ENCODE assay signal across 8 cellular contexts in genomic region chr13:75715598-75716523, GRCh38.
A peak's percentile ranks its signal among the peaks of the same experiment; 100 is the strongest.
DNase-seq lines count a peak whose midpoint lies in the region; ATAC-seq and TF ChIP-seq lines count a peak whose summit lies in the region.

No MANE protein-coding gene starts in this region.

- intact Hi-C loops in activated CD8-positive, alpha-beta T cell treated with anti-CD3 and anti-CD28 coated beads for 36 hours (cut with micrococcal nuclease): no loop called here
- intact Hi-C loops in Right ventricle myocardium inferior (cut with DNase I): no loop called here

- no peak for TF ChIP-seq CTCF in activated CD8-positive, alpha-beta T cell treated with anti-CD3 and anti-CD28 coated beads for 36 hours (IDR thresholded peaks at IDR 0.05)

- peak; percentile 47 for DNase-seq in activated CD8-positive, alpha-beta T cell treated with anti-CD3 and anti-CD28 coated beads for 36 hours
- DNase-seq in activated CD8-positive, alpha-beta T cell treated with anti-CD3 and anti-CD28 coated beads, Interleukin-2, amount 10 ng/mL, durations not matched to agents 7 days and 5 days: no peak
- DNase-seq in SW480 (ENCODE audit: low spot score) (peak; percentile 18), Right ventricle myocardium inferior (ENCODE audit: missing footprints) (no peak), NCI-H2081 (lab: John Stamatoyannopoulos, UW) (no peak)
- no peak for DNase-seq in stimulated activated effector memory CD8-positive, alpha-beta T cell treated with anti-CD3 and anti-CD28 coated beads, Interleukin-12 subunit alpha, Interleukin-12 subunit beta, amount 100 ng/mL, for 72 hours (ENCODE audit: low spot score in 2 of 2)
- DNase-seq in activated T-cell treated with anti-CD3 and anti-CD28 coated beads, Interleukin-2, amount 50 U/mL, for 1 hour: no peak

- H3K9me3 Mint-ChIP-seq in activated CD8-positive, alpha-beta T cell treated with anti-CD3 and anti-CD28 coated beads for 36 hours: no peaks in the 10 kb centered on the region
- H3K9me3 Mint-ChIP-seq in activated CD8-positive, alpha-beta T cell treated with anti-CD3 and anti-CD28 coated beads, Interleukin-2, amount 10 ng/mL, durations not matched to agents 7 days and 5 days (ENCODE audit: insufficient read depth): peaks cover 6% of the 10 kb centered on the region
- no peaks in the 10 kb centered on the region for H3K9me3 Mint-ChIP-seq in stimulated activated effector memory CD8-positive, alpha-beta T cell treated with anti-CD3 and anti-CD28 coated beads, Interleukin-12 subunit alpha, Interleukin-12 subunit beta, amount 100 ng/mL, for 72 hours

- ATAC-seq in activated CD8-positive, alpha-beta T cell treated with anti-CD3 and anti-CD28 coated beads for 36 hours: peak; percentile 91
- no peak for ATAC-seq in activated CD8-positive, alpha-beta T cell treated with anti-CD3 and anti-CD28 coated beads, Interleukin-2, amount 10 ng/mL, durations not matched to agents 7 days and 5 days
- peak; percentile 98 for ATAC-seq in HG02981 (IDR thresholded peaks at IDR 0.05; ENCODE audit: unreplicated experiment)
- ATAC-seq in stimulated activated effector memory CD8-positive, alpha-beta T cell treated with anti-CD3 and anti-CD28 coated beads, Interleukin-12 subunit alpha, Interleukin-12 subunit beta, amount 100 ng/mL, for 72 hours: peak; percentile 90
- ATAC-seq in Right ventricle myocardium inferior: no peak

- no peaks in the 10 kb centered on the region for H3K27me3 Mint-ChIP-seq in activated CD8-positive, alpha-beta T cell treated with anti-CD3 and anti-CD28 coated beads for 36 hours
- no peaks in the 10 kb centered on the region for H3K27me3 Mint-ChIP-seq in activated CD8-positive, alpha-beta T cell treated with anti-CD3 and anti-CD28 coated beads, Interleukin-2, amount 10 ng/mL, durations not matched to agents 7 days and 5 days (ENCODE audit: low read depth)

- no peak overlapping the region for H3K27ac Mint-ChIP-seq in activated CD8-positive, alpha-beta T cell treated with anti-CD3 and anti-CD28 coated beads for 36 hours
- no peak overlapping the region for H3K27ac Mint-ChIP-seq in activated CD8-positive, alpha-beta T cell treated with anti-CD3 and anti-CD28 coated beads, Interleukin-2, amount 10 ng/mL, durations not matched to agents 7 days and 5 days
- H3K27ac Mint-ChIP-seq in stimulated activated effector memory CD8-positive, alpha-beta T cell treated with anti-CD3 and anti-CD28 coated beads, Interleukin-12 subunit alpha, Interleukin-12 subunit beta, amount 100 ng/mL, for 72 hours: no peak overlapping the region

- POLR2A ChIA-PET in activated CD8-positive, alpha-beta T cell treated with anti-CD3 and anti-CD28 coated beads for 36 hours (lab: Charles Lee): interaction anchor here (1.0 kb wide), 1 partner anchor 118 kb away, joined by 4 read pairs; no protein-coding TSS in a partner anchor
- POLR2A ChIA-PET in activated CD8-positive, alpha-beta T cell treated with anti-CD3 and anti-CD28 coated beads, Interleukin-2, amount 10 ng/mL, durations not matched to agents 7 days and 5 days (lab: Charles Lee): no interaction called here

- CTCF ChIA-PET in activated CD8-positive, alpha-beta T cell treated with anti-CD3 and anti-CD28 coated beads for 36 hours (lab: Charles Lee): interaction anchor here (0.6 to 3.1 kb wide), 4 partner anchors 10 to 1214 kb away, joined by 3 to 23 read pairs (median 4); no protein-coding TSS in a partner anchor
- CTCF ChIA-PET in activated CD8-positive, alpha-beta T cell treated with anti-CD3 and anti-CD28 coated beads, Interleukin-2, amount 10 ng/mL, durations not matched to agents 7 days and 5 days (lab: Charles Lee): interaction anchor here (1.8 to 2.2 kb wide), 2 partner anchors 20 to 45 kb away, joined by 4 to 16 read pairs; no protein-coding TSS in a partner anchor

- H3K4me3 Mint-ChIP-seq in activated CD8-positive, alpha-beta T cell treated with anti-CD3 and anti-CD28 coated beads for 36 hours: no peak overlapping the region
- H3K4me3 Mint-ChIP-seq in activated CD8-positive, alpha-beta T cell treated with anti-CD3 and anti-CD28 coated beads, Interleukin-2, amount 10 ng/mL, durations not matched to agents 7 days and 5 days: no peak overlapping the region
- no peak overlapping the region for H3K4me3 Mint-ChIP-seq in stimulated activated effector memory CD8-positive, alpha-beta T cell treated with anti-CD3 and anti-CD28 coated beads, Interleukin-12 subunit alpha, Interleukin-12 subunit beta, amount 100 ng/mL, for 72 hours

- H3K4me1 Mint-ChIP-seq in activated CD8-positive, alpha-beta T cell treated with anti-CD3 and anti-CD28 coated beads for 36 hours (ENCODE audit: low read depth): peaks cover 4% of the 10 kb centered on the region
- peaks cover 2% of the 10 kb centered on the region for H3K4me1 Mint-ChIP-seq in activated CD8-positive, alpha-beta T cell treated with anti-CD3 and anti-CD28 coated beads, Interleukin-2, amount 10 ng/mL, durations not matched to agents 7 days and 5 days (ENCODE audit: low read depth)
- H3K4me1 Mint-ChIP-seq in stimulated activated effector memory CD8-positive, alpha-beta T cell treated with anti-CD3 and anti-CD28 coated beads, Interleukin-12 subunit alpha, Interleukin-12 subunit beta, amount 100 ng/mL, for 72 hours: no peaks in the 10 kb centered on the region

- H3K36me3 Mint-ChIP-seq in activated CD8-positive, alpha-beta T cell treated with anti-CD3 and anti-CD28 coated beads for 36 hours (ENCODE audit: low read depth): no peaks in the 10 kb centered on the region
- H3K36me3 Mint-ChIP-seq in activated CD8-positive, alpha-beta T cell treated with anti-CD3 and anti-CD28 coated beads, Interleukin-2, amount 10 ng/mL, durations not matched to agents 7 days and 5 days (ENCODE audit: low read depth): no peaks in the 10 kb centered on the region
- H3K36me3 Mint-ChIP-seq in stimulated activated effector memory CD8-positive, alpha-beta T cell treated with anti-CD3 and anti-CD28 coated beads, Interleukin-12 subunit alpha, Interleukin-12 subunit beta, amount 100 ng/mL, for 72 hours: no peaks in the 10 kb centered on the region

Comparison
In these comparisons a context has a peak if more than half of its experiments do, and no peak if none do; other contexts are left out.
1. ATAC-seq: peak in activated CD8-positive, alpha-beta T cell treated with anti-CD3 and anti-CD28 coated beads for 36 hours (single experiment), HG02981 (single experiment) and stimulated activated effector memory CD8-positive, alpha-beta T cell treated with anti-CD3 and anti-CD28 coated beads, Interleukin-12 subunit alpha, Interleukin-12 subunit beta, amount 100 ng/mL, for 72 hours (single experiment); none in activated CD8-positive, alpha-beta T cell treated with anti-CD3 and anti-CD28 coated beads, Interleukin-2, amount 10 ng/mL, durations not matched to agents 7 days and 5 days (single experiment) and Right ventricle myocardium inferior (single experiment).
2. DNase-seq: peak in activated CD8-positive, alpha-beta T cell treated with anti-CD3 and anti-CD28 coated beads for 36 hours (single experiment) and SW480 (single experiment); none in activated CD8-positive, alpha-beta T cell treated with anti-CD3 and anti-CD28 coated beads, Interleukin-2, amount 10 ng/mL, durations not matched to agents 7 days and 5 days (single experiment), stimulated activated effector memory CD8-positive, alpha-beta T cell treated with anti-CD3 and anti-CD28 coated beads, Interleukin-12 subunit alpha, Interleukin-12 subunit beta, amount 100 ng/mL, for 72 hours (0 of 2), Right ventricle myocardium inferior (single experiment), NCI-H2081 (0 of 2) and activated T-cell treated with anti-CD3 and anti-CD28 coated beads, Interleukin-2, amount 50 U/mL, for 1 hour (single experiment).